20 cellular contexts compared by ENCODE assay signal in genomic region chr11:23679981-23680380, GRCh38.
DNase-seq lines count a peak whose midpoint lies in the region; ATAC-seq and TF ChIP-seq lines count a peak whose summit lies in the region.
"Had no signal": no experiment of that assay in that cellular context is flagged by ENCODE, and none has a peak within 500 bp of the region (broad histone marks: within the 10 kb centered on the region; RNA-seq: fewer than 3 reads in every experiment).

No MANE protein-coding gene starts in this region.

- no peaks in the 10 kb centered on the region for H3K4me1 Mint-ChIP-seq in chondrocyte (ENCODE audit: low read depth)
- no peaks in the 10 kb centered on the region for H3K4me1 Mint-ChIP-seq in osteocyte (ENCODE audit: unreplicated experiment)
- H3K4me1 Mint-ChIP-seq: CD4-positive, CD25-positive, alpha-beta regulatory T cell; CD8-positive, alpha-beta memory T cell; IgD-negative memory B cell had no signal

- H3K36me3 Mint-ChIP-seq in chondrocyte (ENCODE audit: low read depth) (no peaks in the 10 kb centered on the region), osteocyte (ENCODE audit: unreplicated experiment) (peaks cover 2% of the 10 kb centered on the region)
- H3K36me3 Mint-ChIP-seq: CD4-positive, CD25-positive, alpha-beta regulatory T cell; IgD-negative memory B cell had no signal

- TF ChIP-seq POLR2A in esophagus squamous epithelium (IDR thresholded peaks at IDR 0.05), result no peak

- H3K9me3 ChIP-seq in left lung (no peaks in the 10 kb centered on the region), aorta (ENCODE audit: control insufficient read depth, low read length) (no peaks in the 10 kb centered on the region), esophagus squamous epithelium (peaks cover 0 to 13% (median 0%) of the 10 kb centered on the region in 3 donors)
- H3K9me3 ChIP-seq: BE2C had no signal

- H3K4me3 Mint-ChIP-seq in chondrocyte (ENCODE audit: unreplicated experiment) (no peak overlapping the region), osteocyte (ENCODE audit: unreplicated experiment) (no peak overlapping the region)
- H3K4me3 Mint-ChIP-seq: CD4-positive, CD25-positive, alpha-beta regulatory T cell; CD8-positive, alpha-beta memory T cell; HFFc6; IgD-negative memory B cell had no signal

- 94 to 96% methylated on average over 10 of the region's 10 CpGs for WGBS in aorta, 2 donors
- 81 to 90% methylated on average over 2 to 5 of the region's 10 CpGs for WGBS in esophagus squamous epithelium, 2 donors

- TF ChIP-seq CTCF in chondrocyte (IDR thresholded peaks at IDR 0.05) (no peak), left lung (IDR thresholded peaks at IDR 0.05) (no peak), esophagus squamous epithelium (IDR thresholded peaks at IDR 0.05) (no peak), osteocyte (IDR thresholded peaks at IDR 0.05) (no peak)

- ATAC-seq in left lung (no peak), sciatic nerve (peak; percentile 30), aorta (ENCODE audit: low FRiP score) (peak; percentile 56)
- ATAC-seq: HCT116 had no signal

- no peak overlapping the region for H3K27ac ChIP-seq in left lung
- H3K27ac ChIP-seq in aorta (ENCODE audit: low read depth in 1 of 2, low read length in 2 of 2), result no peak overlapping the region
- no peak overlapping the region for H3K27ac ChIP-seq in esophagus squamous epithelium
- H3K27ac ChIP-seq: HL-60 had no signal

- no peaks in the 10 kb centered on the region for H3K27me3 Mint-ChIP-seq in chondrocyte (ENCODE audit: low read depth)
- no peaks in the 10 kb centered on the region for H3K27me3 Mint-ChIP-seq in osteocyte (ENCODE audit: unreplicated experiment)
- H3K27me3 Mint-ChIP-seq: CD4-positive, CD25-positive, alpha-beta regulatory T cell; CD8-positive, alpha-beta memory T cell; IgD-negative memory B cell had no signal

- no peak overlapping the region for H3K4me3 ChIP-seq in left lung
- H3K4me3 ChIP-seq in aorta (ENCODE audit: low read length in 2 of 2), result no peak overlapping the region
- H3K4me3 ChIP-seq in esophagus squamous epithelium, result no peak overlapping the region

- H3K27ac Mint-ChIP-seq in chondrocyte (ENCODE audit: unreplicated experiment), result no peak overlapping the region
- no peak overlapping the region for H3K27ac Mint-ChIP-seq in osteocyte (ENCODE audit: unreplicated experiment)
- H3K27ac Mint-ChIP-seq: CD4-positive, CD25-positive, alpha-beta regulatory T cell; HFFc6; IgD-negative memory B cell had no signal

- DNase-seq in chondrocyte (ENCODE audit: low spot score) (peak; percentile 72), left lung (peak; percentile 29 to 53), sciatic nerve (ENCODE audit: low spot score) (no peak), aorta (no peak), esophagus squamous epithelium (lab: John Stamatoyannopoulos, UW) (no peak), osteocyte (ENCODE audit: extremely low spot score, unreplicated experiment) (no peak), glomerular visceral epithelial cell (ENCODE audit: extremely low spot score) (no peak)
- DNase-seq: ACHN; BE2C; C1 segment of cervical spinal cord; CD4-positive, CD25-positive, alpha-beta regulatory T cell; COR-L47; DMS 273 treated with DMSO at 0.1 percent for 48 hours; DMS53; GOT3; HFFc6 had no signal

- H3K36me3 ChIP-seq in left lung (no peaks in the 10 kb centered on the region), aorta (ENCODE audit: control insufficient read depth in 1 of 2, insufficient read depth in 2 of 2, low read length in 1 of 2) (no peaks in the 10 kb centered on the region), esophagus squamous epithelium (no peaks in the 10 kb centered on the region)
- H3K36me3 ChIP-seq: BE2C had no signal

- H3K9me3 Mint-ChIP-seq in chondrocyte (ENCODE audit: low read depth), result no peaks in the 10 kb centered on the region
- peaks cover 4% of the 10 kb centered on the region for H3K9me3 Mint-ChIP-seq in osteocyte (ENCODE audit: unreplicated experiment)
- H3K9me3 Mint-ChIP-seq: HFFc6 had no signal

- H3K27me3 ChIP-seq in left lung, result no peaks in the 10 kb centered on the region
- H3K27me3 ChIP-seq in aorta (ENCODE audit: control insufficient read depth in 1 of 2, insufficient read depth in 2 of 2, low read length in 1 of 2), result no peaks in the 10 kb centered on the region
- H3K27me3 ChIP-seq in esophagus squamous epithelium, result no peaks in the 10 kb centered on the region
- H3K27me3 ChIP-seq: BE2C had no signal

- no peaks in the 10 kb centered on the region for H3K4me1 ChIP-seq in left lung
- H3K4me1 ChIP-seq in aorta (ENCODE audit: control insufficient read depth in 1 of 2, insufficient read depth in 2 of 2, low read length in 2 of 2), result no peaks in the 10 kb centered on the region
- no peaks in the 10 kb centered on the region for H3K4me1 ChIP-seq in esophagus squamous epithelium
- H3K4me1 ChIP-seq: BE2C had no signal

- intact Hi-C loops in left lung (cut with DNase I), result no loop called here
- intact Hi-C loops in sciatic nerve (cut with DNase I), result no loop called here
- intact Hi-C loops in aorta (cut with DNase I), result no loop called here
- intact Hi-C loops in esophagus squamous epithelium (cut with DNase I), result no loop called here

Comparison
In these comparisons a context has a peak if more than half of its experiments do, and no peak if none do; other contexts are left out.
1. DNase-seq: peak in chondrocyte (single experiment) and left lung (2 of 2); none in sciatic nerve (single experiment), aorta (0 of 2), esophagus squamous epithelium (single experiment), osteocyte (single experiment) and glomerular visceral epithelial cell (single experiment).